Comparison of ENCODE assay signal across 14 cellular contexts in the genomic region with DNA sequence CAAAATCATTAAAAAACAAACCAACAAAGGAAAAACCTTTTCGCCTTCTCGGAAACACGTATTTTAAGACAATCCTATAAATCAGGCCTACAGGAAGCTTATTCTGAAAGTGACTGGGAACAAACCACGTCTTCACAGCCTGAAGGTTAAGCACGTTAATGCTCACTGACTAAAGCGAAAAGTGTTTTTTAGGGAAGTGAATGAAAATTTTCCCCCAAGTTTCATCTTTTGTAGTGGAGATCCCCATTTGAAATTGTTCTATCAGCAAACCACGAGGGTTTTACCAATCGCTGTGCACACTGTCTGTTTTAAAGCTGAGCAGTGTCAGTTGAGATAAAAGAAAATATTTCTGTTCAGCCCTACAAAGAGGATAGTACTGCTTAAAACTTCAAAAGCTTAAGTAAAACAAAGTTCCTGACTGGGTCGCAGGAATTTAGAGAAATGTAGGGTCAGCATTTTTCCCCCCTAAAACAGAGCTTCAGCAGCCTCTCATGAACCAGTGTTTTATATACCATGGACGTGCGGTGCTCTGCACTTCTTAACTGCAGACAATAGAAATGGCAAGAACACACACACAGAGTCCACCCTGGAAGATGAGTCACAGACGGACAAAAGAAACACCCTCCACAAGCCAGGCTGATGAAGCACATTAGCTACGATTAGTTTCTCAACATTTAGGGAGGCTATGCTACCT. TPM values are rescaled to one million over a fixed set of nuclear protein-coding genes. Genes with fewer than 3 reads are reported as not detected.
A peak's percentile ranks its signal among the peaks of the same experiment; 100 is the strongest.
DNase-seq lines count a peak whose midpoint lies in the region; ATAC-seq and TF ChIP-seq lines count a peak whose summit lies in the region.
"Had no signal": no experiment of that assay in that cellular context is flagged by ENCODE, and none has a peak within 500 bp of the region (broad histone marks: within the 10 kb centered on the region; RNA-seq: fewer than 3 reads in every experiment).

No MANE protein-coding gene starts in this region.

- H3K9ac ChIP-seq in PC-3 (ENCODE audit: low read length): no peak overlapping the region

- peak overlapping the region; percentile 51 for H3K27ac Mint-ChIP-seq in neural crest cell (ENCODE audit: unreplicated experiment)
- H3K27ac Mint-ChIP-seq: activated naive CD8-positive, alpha-beta T cell treated with anti-CD3 and anti-CD28 coated beads, Interleukin-2, amount 10 ng/mL, durations not matched to agents 7 days and 5 days had no signal

- intact Hi-C loops in PC-3 (cut with micrococcal nuclease): no loop called here
- intact Hi-C loops in posterior cingulate gyrus (cut with DNase I): no loop called here

- H3K9me3 Mint-ChIP-seq in neural crest cell: no peaks in the 10 kb centered on the region
- H3K9me3 Mint-ChIP-seq: activated naive CD8-positive, alpha-beta T cell treated with anti-CD3 and anti-CD28 coated beads, Interleukin-2, amount 10 ng/mL, durations not matched to agents 7 days and 5 days had no signal

- H3K4me3 Mint-ChIP-seq in neural crest cell: no peak overlapping the region
- H3K4me3 Mint-ChIP-seq: activated naive CD8-positive, alpha-beta T cell treated with anti-CD3 and anti-CD28 coated beads, Interleukin-2, amount 10 ng/mL, durations not matched to agents 7 days and 5 days had no signal

- no peaks in the 10 kb centered on the region for H3K9me2 ChIP-seq in PC-3 (replicated peaks; ENCODE audit: low read length)

- H3K4me1 ChIP-seq in PC-3 (ENCODE audit: insufficient read depth, low read length): peaks cover 50% of the 10 kb centered on the region

- no peaks in the 10 kb centered on the region for H3F3A ChIP-seq in PC-3 (ENCODE audit: low read length, unreplicated experiment)

- H3K27me3 ChIP-seq in PC-3 (ENCODE audit: low read length): no peaks in the 10 kb centered on the region
- H3K27me3 ChIP-seq: gastrocnemius medialis had no signal

- H3K27ac ChIP-seq in PC-3 (ENCODE audit: low read length): 0 out of 2 replicates have a peak overlapping the region, but pooled peaks have one; percentile 4
- H3K27ac ChIP-seq: gastrocnemius medialis had no signal

- H3K79me2 ChIP-seq in PC-3 (ENCODE audit: low read length): no peaks in the 10 kb centered on the region

- CTCF ChIA-PET in PC-3 (lab: Charles Lee): interaction anchor here (0.7 kb wide), 1 partner anchor 142 kb away, joined by 3 read pairs; no protein-coding TSS in a partner anchor

- H3K4me3 ChIP-seq in PC-3 (ENCODE audit: low read length): no peak overlapping the region
- no peak overlapping the region for H3K4me3 ChIP-seq in epithelial cell of esophagus (ENCODE audit: low read length)
- H3K4me3 ChIP-seq: gastrocnemius medialis, lung had no signal

- DNase-seq in Daoy (ENCODE audit: low read depth): peak; percentile 85
- DNase-seq in PC-3: peak; percentile 64
- DNase-seq in epithelial cell of esophagus (ENCODE audit: low read depth): peak; percentile 84
- no peak for DNase-seq in neural crest cell (ENCODE audit: low read depth, low spot score)
- DNase-seq in posterior cingulate gyrus: no peak
- DNase-seq: activated CD4-positive, alpha-beta T cell treated with anti-CD3 and anti-CD28 coated beads, Interleukin-2, amount 50 U/mL, for 1 hour; activated naive CD8-positive, alpha-beta T cell treated with anti-CD3 and anti-CD28 coated beads, Interleukin-2, amount 10 ng/mL, durations not matched to agents 7 days and 5 days; gastrocnemius medialis; NCI-H2171 treated with DMSO at 0.1 percent for 48 hours; stimulated activated naive CD4-positive, alpha-beta T cell treated with Interleukin-2 at 50 U/mL for 16 hours had no signal

- no peaks in the 10 kb centered on the region for H3K36me3 ChIP-seq in PC-3 (ENCODE audit: low read depth, low read length)
- H3K36me3 ChIP-seq: gastrocnemius medialis had no signal

- H2AFZ ChIP-seq in PC-3 (ENCODE audit: low read length): no peak overlapping the region

- H3K27me3 Mint-ChIP-seq in neural crest cell (ENCODE audit: low read depth): peaks cover 11% of the 10 kb centered on the region

- peak overlapping the region; percentile 45 for H3K4me2 ChIP-seq in PC-3 (ENCODE audit: low read length)

- H3K36me3 Mint-ChIP-seq in neural crest cell (ENCODE audit: low read depth): no peaks in the 10 kb centered on the region
- H3K36me3 Mint-ChIP-seq: activated naive CD8-positive, alpha-beta T cell treated with anti-CD3 and anti-CD28 coated beads, Interleukin-2, amount 10 ng/mL, durations not matched to agents 7 days and 5 days had no signal

- POLR2A ChIA-PET in PC-3 (lab: Charles Lee; ENCODE audit: unreplicated experiment): interaction anchor here (0.7 kb wide), 1 partner anchor 43 kb away, joined by 4 read pairs; no protein-coding TSS in a partner anchor

- peak; percentile 81 for ATAC-seq in PC-3
- no peak for ATAC-seq in HG03354 (IDR thresholded peaks at IDR 0.05; ENCODE audit: poor library complexity, severe bottlenecking, unreplicated experiment)
- no peak for ATAC-seq in HG03025 (IDR thresholded peaks at IDR 0.05; ENCODE audit: low FRiP score, unreplicated experiment)
- no peak for ATAC-seq in GM21360 (IDR thresholded peaks at IDR 0.05; ENCODE audit: unreplicated experiment)

- H3K4me1 Mint-ChIP-seq in neural crest cell: peaks cover 42% of the 10 kb centered on the region
- H3K4me1 Mint-ChIP-seq: activated naive CD8-positive, alpha-beta T cell treated with anti-CD3 and anti-CD28 coated beads, Interleukin-2, amount 10 ng/mL, durations not matched to agents 7 days and 5 days had no signal

- no TSS peak for BruUV-seq in PC-3 (replicated peaks; lab: Mats Ljungman, UMichigan)

- TF ChIP-seq CTCF in PC-3 (conservative IDR thresholded peaks at IDR 0.05; ENCODE audit: low read depth, low read length) (no peak), epithelial cell of esophagus (IDR thresholded peaks at IDR 0.05; ENCODE audit: insufficient read depth, low read depth, low read length, missing control alignments) (no peak), neural crest cell (conservative IDR thresholded peaks at IDR 0.05) (no peak)

- H3K9me3 ChIP-seq in PC-3 (ENCODE audit: low read length): no peaks in the 10 kb centered on the region
- H3K9me3 ChIP-seq: gastrocnemius medialis had no signal

- H4K20me1 ChIP-seq in PC-3 (ENCODE audit: low read length): no peaks in the 10 kb centered on the region

RNA-seq across cellular contexts. Expression of gene SLC22A23, which starts 34.9 kb away (rescaled TPM):
- 1.5 and 2.7 TPM in 2 replicates for total RNA-seq in Daoy (2014; rRNA removed; shearing (Covaris generic))
- 5.7 and 8.2 TPM in 2 replicates for total RNA-seq in PC-3 (2014; rRNA removed)
- total RNA-seq in neural crest cell: 12.5 and 14.6 TPM in 2 replicates

Comparison
In these comparisons a context has a peak if more than half of its experiments do, and no peak if none do; other contexts are left out.
1. DNase-seq: peak in Daoy (single experiment), PC-3 (single experiment) and epithelial cell of esophagus (single experiment); none in neural crest cell (single experiment) and posterior cingulate gyrus (0 of 10).